20 cellular contexts compared by ENCODE assay signal in the genomic region with DNA sequence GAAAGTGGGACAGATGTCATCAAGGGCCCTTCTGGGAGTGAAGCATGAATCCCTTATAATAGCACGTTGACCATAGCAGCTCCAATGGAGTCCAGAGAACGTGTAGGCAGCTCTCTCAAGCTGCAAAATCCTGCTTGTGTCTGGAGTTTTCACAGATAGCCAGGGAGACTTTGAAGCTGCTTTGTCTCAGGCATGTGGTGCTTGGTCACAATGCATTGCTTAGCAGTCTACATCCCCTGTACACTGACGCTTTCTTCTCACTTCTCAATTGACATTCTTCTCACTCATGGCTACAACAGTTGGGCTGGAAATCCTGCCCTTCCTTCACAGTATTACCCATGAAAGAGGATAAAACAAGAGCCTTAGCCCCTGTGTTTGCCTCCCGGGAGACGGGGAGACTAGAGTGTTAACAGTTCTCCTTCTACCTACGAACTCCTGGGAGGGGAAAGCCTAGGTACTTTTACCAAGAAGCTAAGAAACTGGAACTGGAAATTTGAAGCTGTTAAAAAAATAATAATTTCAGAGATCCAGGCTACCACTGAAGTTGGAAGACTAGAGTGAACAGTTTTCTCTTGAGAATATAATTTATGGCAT. TPM values are rescaled to one million over a fixed set of nuclear protein-coding genes. Genes with fewer than 3 reads are reported as not detected.
A peak's percentile ranks its signal among the peaks of the same experiment; 100 is the strongest.
DNase-seq lines count a peak whose midpoint lies in the region; ATAC-seq, FAIRE-seq and TF ChIP-seq lines count a peak whose summit lies in the region.
"Had no signal": no experiment of that assay in that cellular context is flagged by ENCODE, and none has a peak within 500 bp of the region (broad histone marks: within the 10 kb centered on the region; RNA-seq: fewer than 3 reads in every experiment).

No MANE protein-coding gene starts in this region.

- H3K9me2 ChIP-seq in DOHH2 (replicated peaks; ENCODE audit: control insufficient read depth, low read length) (no peaks in the 10 kb centered on the region), HCT116 (ENCODE audit: insufficient read depth) (no peaks in the 10 kb centered on the region)

- H3K27ac ChIP-seq in DOHH2 (ENCODE audit: low read depth, low read length): no peak overlapping the region
- peak overlapping the region; percentile 58; the same call in 1 of the 2 replicates for H3K27ac ChIP-seq in HCT116 (ENCODE audit: low read depth, low read length)
- H3K27ac ChIP-seq in K562 (ENCODE audit: extremely low read depth, low read depth, low read length): no peak overlapping the region
- no peak overlapping the region for H3K27ac ChIP-seq in trophoblast cell (ENCODE audit: low read depth, low read length)
- H3K27ac ChIP-seq in right cardiac atrium (ENCODE audit: low read length): no peak overlapping the region
- H3K27ac ChIP-seq: thoracic aorta had no signal

- peak overlapping the region; percentile 39 for H2AFZ ChIP-seq in HCT116 (ENCODE audit: low read depth, low read length, poor library complexity, severe bottlenecking)
- H2AFZ ChIP-seq in K562 (ENCODE audit: low read depth, low read length): 0 out of 2 replicates have a peak overlapping the region, but pooled peaks have one; percentile 38
- H2AFZ ChIP-seq in trophoblast cell (ENCODE audit: insufficient read depth, low read length, poor library complexity): no peak overlapping the region

- CTCF ChIA-PET in HCT116 (lab: Charles Lee) (no interaction called here), K562 (lab: Yijun Ruan, JAX; ENCODE audit: low intra/inter-chr PET ratio) (no interaction called here)

- no peak overlapping the region for H2AK5ac ChIP-seq in trophoblast cell (ENCODE audit: low read length)

- H2BK120ac ChIP-seq in trophoblast cell (ENCODE audit: insufficient read depth, low read length, poor library complexity): no peak overlapping the region

- DNase-seq in HCT116 (ENCODE audit: low read depth, low spot score): no peak
- no peak for DNase-seq in K562 (ENCODE audit: extremely low read depth in 1 of 4, low spot score in 3 of 4)
- DNase-seq in trophoblast cell: no peak
- DNase-seq in MG63: no peak
- DNase-seq in kidney tubule cell (ENCODE audit: low spot score): no peak
- no peak for DNase-seq in right cardiac atrium
- DNase-seq: activated CD4-positive, alpha-beta memory T cell treated with anti-CD3 and anti-CD28 coated beads, Interleukin-2, amount 10 ng/mL, durations not matched to agents 7 days and 5 days; activated T-cell treated with anti-CD3 and anti-CD28 coated beads, Interleukin-2, amount 50 U/mL, for 24 hours; AML-193; erythroblast; MV-4-11; NCI-H2029 treated with DMSO at 0.1 percent for 48 hours; NCI-H748 treated with DMSO at 0.1 percent for 48 hours; posterior cingulate gyrus; T-cell had no signal

- no peak overlapping the region for H3K14ac ChIP-seq in trophoblast cell (ENCODE audit: low read length)

- H3K9me3 ChIP-seq in DOHH2 (ENCODE audit: control insufficient read depth, insufficient read depth, low read length) (no peaks in the 10 kb centered on the region), HCT116 (ENCODE audit: control insufficient read depth in 1 of 2, insufficient read depth in 1 of 2, low read depth in 1 of 2, low read length in 2 of 2) (no peaks in the 10 kb centered on the region), K562 (replicated peaks; ENCODE audit: control insufficient read depth, insufficient read depth, low read depth, low read length) (no peaks in the 10 kb centered on the region), trophoblast cell (ENCODE audit: insufficient read depth, low read depth, low read length) (no peaks in the 10 kb centered on the region), MG63 (no peaks in the 10 kb centered on the region), right cardiac atrium (ENCODE audit: control insufficient read depth, low read length) (no peaks in the 10 kb centered on the region)
- H3K9me3 ChIP-seq: HAP-1, thoracic aorta had no signal

- peak overlapping the region; percentile 46 for H3K4me2 ChIP-seq in DOHH2 (ENCODE audit: low read length)
- H3K4me2 ChIP-seq in HCT116 (ENCODE audit: low read length): peak overlapping the region; percentile 59
- H3K4me2 ChIP-seq in K562 (ENCODE audit: insufficient read depth, low read length): no peak overlapping the region
- H3K4me2 ChIP-seq in trophoblast cell (ENCODE audit: low read length): no peak overlapping the region

- no peak for FAIRE-seq in K562 (lab: Jason Lieb, UNC)
- FAIRE-seq: D721Med had no signal

- no peak overlapping the region for H2BK5ac ChIP-seq in trophoblast cell (ENCODE audit: low read depth, low read length, poor library complexity)

- no peak overlapping the region for H4K12ac ChIP-seq in trophoblast cell (ENCODE audit: low read depth, low read length)

- no peak overlapping the region for H4K8ac ChIP-seq in trophoblast cell (ENCODE audit: low read depth, low read length)

- no peak for TF ChIP-seq CTCF in DOHH2 (IDR thresholded peaks at IDR 0.05; ENCODE audit: low read depth, low read length, poor library complexity, severe bottlenecking)
- TF ChIP-seq CTCF in HCT116 (IDR thresholded peaks at IDR 0.05 in 2 of 3, conservative IDR thresholded peaks at IDR 0.05 in 1 of 3; ENCODE audit: borderline replicate concordance in 1 of 3, insufficient read depth in 1 of 3, low read depth in 2 of 3, low read length in 2 of 3): no peak
- TF ChIP-seq CTCF in K562 (IDR thresholded peaks at IDR 0.05 in 2 of 3, conservative IDR thresholded peaks at IDR 0.05 in 1 of 3; ENCODE audit: insufficient read depth in 2 of 3, low read depth in 1 of 3, low read length in 3 of 3): no peak

- no peak for TF ChIP-seq RAD21 in HCT116 (IDR thresholded peaks at IDR 0.05; ENCODE audit: low read depth)
- TF ChIP-seq RAD21 in K562 (CRISPR knock-in tag; conservative IDR thresholded peaks at IDR 0.05 in 1 of 2, IDR thresholded peaks at IDR 0.05 in 1 of 2): no peak

- H3K18ac ChIP-seq in trophoblast cell (ENCODE audit: low read length): no peak overlapping the region

- BruUV-seq in HCT116 (replicated peaks; lab: Mats Ljungman, UMichigan): no TSS peak
- no TSS peak for BruUV-seq in K562 (replicated peaks; lab: Mats Ljungman, UMichigan)

- H2BK12ac ChIP-seq in trophoblast cell (ENCODE audit: low read length): no peak overlapping the region

- POLR2A ChIA-PET in HCT116 (lab: Charles Lee) (no interaction called here), K562 (lab: Yijun Ruan, JAX) (no interaction called here)

- H3K36me3 ChIP-seq in DOHH2 (ENCODE audit: control insufficient read depth, low read length) (no peaks in the 10 kb centered on the region), HCT116 (ENCODE audit: control insufficient read depth in 1 of 2, insufficient read depth in 2 of 2, low read length in 2 of 2) (no peaks in the 10 kb centered on the region), K562 (ENCODE audit: control insufficient read depth, insufficient read depth, low read length) (no peaks in the 10 kb centered on the region), trophoblast cell (ENCODE audit: control insufficient read depth in 1 of 2, insufficient read depth in 2 of 2, low read length in 2 of 2) (no peaks in the 10 kb centered on the region), MG63 (no peaks in the 10 kb centered on the region)
- H3K36me3 ChIP-seq: HAP-1, thoracic aorta had no signal

- intact Hi-C loops in HCT116 (cut with micrococcal nuclease) (no loop called here), K562 (cut with micrococcal nuclease) (no loop called here), right cardiac atrium (cut with DNase I) (no loop called here)

- H3K27me3 ChIP-seq in DOHH2 (ENCODE audit: control insufficient read depth, low read length): no peaks in the 10 kb centered on the region
- no peaks in the 10 kb centered on the region for H3K27me3 ChIP-seq in HCT116 (ENCODE audit: insufficient read depth, low read length)
- H3K27me3 ChIP-seq in K562 (ENCODE audit: control insufficient read depth in 2 of 2, insufficient read depth in 2 of 2, low read length in 2 of 2): no peaks in the 10 kb centered on the region
- no peaks in the 10 kb centered on the region for H3K27me3 ChIP-seq in trophoblast cell (ENCODE audit: insufficient read depth, low read length)
- H3K27me3 ChIP-seq in MG63: no peaks in the 10 kb centered on the region
- no peaks in the 10 kb centered on the region for H3K27me3 ChIP-seq in right cardiac atrium (ENCODE audit: control insufficient read depth, insufficient read depth)

- no peaks in the 10 kb centered on the region for H3K79me2 ChIP-seq in DOHH2 (ENCODE audit: control insufficient read depth, low read length)
- no peaks in the 10 kb centered on the region for H3K79me2 ChIP-seq in HCT116 (ENCODE audit: insufficient read depth, low read length)
- H3K79me2 ChIP-seq in K562 (ENCODE audit: control insufficient read depth, insufficient read depth, low read length): no peaks in the 10 kb centered on the region
- no peaks in the 10 kb centered on the region for H3K79me2 ChIP-seq in trophoblast cell (ENCODE audit: control insufficient read depth, insufficient read depth, low read length, poor library complexity)

- peaks cover 61% of the 10 kb centered on the region for H3K4me1 ChIP-seq in DOHH2 (ENCODE audit: control insufficient read depth, low read length)
- H3K4me1 ChIP-seq in HCT116 (ENCODE audit: control insufficient read depth in 1 of 2, insufficient read depth in 2 of 2, low read length in 2 of 2): peaks cover 28 to 61% of the 10 kb centered on the region in 2 experiments
- no peaks in the 10 kb centered on the region for H3K4me1 ChIP-seq in K562 (replicated peaks in 1 of 2; ENCODE audit: control insufficient read depth in 2 of 2, insufficient read depth in 2 of 2, low read length in 2 of 2)
- H3K4me1 ChIP-seq in trophoblast cell (ENCODE audit: control insufficient read depth in 1 of 2, insufficient read depth in 2 of 2, low read length in 2 of 2): peaks cover 9% of the 10 kb centered on the region in 2 experiments
- no peaks in the 10 kb centered on the region for H3K4me1 ChIP-seq in right cardiac atrium (ENCODE audit: control insufficient read depth, insufficient read depth, low read length)
- H3K4me1 ChIP-seq: HAP-1 had no signal

- H3K4me3 ChIP-seq in DOHH2 (ENCODE audit: low read length) (no peak overlapping the region), HCT116 (replicated peaks in 1 of 2; ENCODE audit: low read depth in 1 of 2, low read length in 2 of 2) (no peak overlapping the region), K562 (no peak overlapping the region), trophoblast cell (ENCODE audit: low read depth, low read length) (no peak overlapping the region), MG63 (no peak overlapping the region), right cardiac atrium (ENCODE audit: low read length) (no peak overlapping the region)
- H3K4me3 ChIP-seq: HAP-1, thoracic aorta had no signal

- TF ChIP-seq EP300 in K562 (IDR thresholded peaks at IDR 0.05; ENCODE audit: low read length): no peak

- H4K20me1 ChIP-seq in DOHH2 (ENCODE audit: control insufficient read depth, insufficient read depth, low read depth, low read length): no peaks in the 10 kb centered on the region
- H4K20me1 ChIP-seq in HCT116 (ENCODE audit: insufficient read depth): no peaks in the 10 kb centered on the region
- no peaks in the 10 kb centered on the region for H4K20me1 ChIP-seq in K562 (replicated peaks; ENCODE audit: control insufficient read depth, insufficient read depth, low read length)

- in situ Hi-C loops in K562 (cut with MboI): no loop called here

- RAD21 ChIA-PET in HCT116 (lab: Charles Lee; ENCODE audit: low non-redundant PET in 1 of 2, low total read pairs in 2 of 2, uncharacterized antibody in 2 of 2, unreplicated experiment in 2 of 2): no interaction called here

- WGBS in K562 (ENCODE audit: insufficient coverage, low coverage, missing lambda C conversion rate): 0% methylated on average over 6 of the region's 6 CpGs
- WGBS in trophoblast cell (ENCODE audit: extremely low coverage, insufficient coverage, insufficient read length): no CpG with 5 or more reads among the region's 6 CpGs
- 69% methylated on average over 6 of the region's 6 CpGs for WGBS in right cardiac atrium

- H3K4ac ChIP-seq in trophoblast cell (ENCODE audit: low read depth, low read length): no peak overlapping the region

- H4K91ac ChIP-seq in trophoblast cell (ENCODE audit: low read depth, low read length): peak overlapping the region; percentile 39

- H3K9ac ChIP-seq in HCT116 (ENCODE audit: low read length): peak overlapping the region; percentile 57
- no peak overlapping the region for H3K9ac ChIP-seq in K562 (ENCODE audit: insufficient read depth in 1 of 2, low read depth in 2 of 2, low read length in 2 of 2)
- no peak overlapping the region for H3K9ac ChIP-seq in trophoblast cell (ENCODE audit: low read length)

- peaks cover 3% of the 10 kb centered on the region for H3K79me1 ChIP-seq in trophoblast cell (ENCODE audit: low read length)

- no peak overlapping the region for H3K23ac ChIP-seq in trophoblast cell (ENCODE audit: low read length)

- ATAC-seq in HCT116: no peak
- peak; percentile 43 for ATAC-seq in K562
- no peak for ATAC-seq in right cardiac atrium
- no peak for ATAC-seq in GM21528 (IDR thresholded peaks at IDR 0.05; ENCODE audit: low FRiP score, unreplicated experiment)
- ATAC-seq: T-cell had no signal

- no peak for TF ChIP-seq POLR2A in HCT116 (IDR thresholded peaks at IDR 0.05; ENCODE audit: borderline replicate concordance, extremely low read depth, insufficient read depth, insufficient read length)
- no peak for TF ChIP-seq POLR2A in K562 (conservative IDR thresholded peaks at IDR 0.05)

- H3K9me1 ChIP-seq in K562 (ENCODE audit: control insufficient read depth, insufficient read depth, low read length): no peaks in the 10 kb centered on the region

- 0 out of 2 replicates have a peak, but pooled peaks cover 3% of the 10 kb centered on the region for H3F3A ChIP-seq in DOHH2 (ENCODE audit: control insufficient read depth, insufficient read depth)

RNA-seq across cellular contexts. Expression of a gene that starts 20.7 kb away (rescaled TPM):
- total RNA-seq in HCT116 (2021; ENCODE audit: unreplicated experiment) (0.61 TPM), K562 (2014; rRNA removed) (not detected in 2 replicates), K562 (2014; rRNA removed; fragmentation: Illumina TruSeq; extraction: Trizol) (not detected in 2 replicates), K562 (2015; rRNA removed; fragmentation: Illumina TruSeq; extraction: Trizol) (not detected in 2 replicates), K562 (2021) (0.13 and 0.31 TPM in 2 replicates), right cardiac atrium (not detected)
- 0.39 and 1.0 TPM in 2 replicates for polyA plus RNA-seq in HCT116 (2012)
- total RNA-seq in K562 (2011; cell fraction: chromatin; rRNA removed; ENCODE audit: low replicate concordance): not detected in 2 replicates
- not detected in 2 replicates for total RNA-seq in K562 (2011; cell fraction: nucleolus; rRNA removed)
- not detected in 2 replicates for total RNA-seq in K562 (2011; cell fraction: nucleoplasm; rRNA removed)
- polyA plus RNA-seq in K562 (2011; rRNA removed) (not detected in 2 replicates), K562 (2014; fragmentation: Illumina TruSeq; extraction: Trizol) (not detected in 2 replicates), K562 (2014; fragmentation: Nextera tagmentation; extraction: Ambion mirVana) (not detected), K562 (2014; rRNA removed) (not detected in 2 replicates), right cardiac atrium (not detected)
- not detected in 2 replicates for polyA plus RNA-seq in K562 (2011; cell fraction: cytosol; rRNA removed)
- polyA plus RNA-seq in K562 (2011; cell fraction: nucleus; rRNA removed): not detected in 2 replicates
- polyA plus RNA-seq in K562 (2012): not detected in 2 replicates
- not detected in 2 replicates for polyA minus RNA-seq in K562 (2011; rRNA and poly(A)+ RNA removed)
- not detected in 2 replicates for polyA minus RNA-seq in K562 (2011; cell fraction: cytosol; rRNA and poly(A)+ RNA removed)
- polyA minus RNA-seq in K562 (2011; cell fraction: nucleus; rRNA and poly(A)+ RNA removed): not detected in 2 replicates
- not detected in 2 replicates for polyA plus RNA-seq in trophoblast cell (2013)
- not detected in 2 replicates for total RNA-seq in MG63 (2014; rRNA removed; shearing (Covaris generic); ENCODE audit: low replicate concordance)
- total RNA-seq: activated CD4-positive, alpha-beta memory T cell treated with anti-CD3 and anti-CD28 coated beads, Interleukin-2, amount 10 ng/mL, durations not matched to agents 7 days and 5 days; thoracic aorta had no signal

Comparison
In these comparisons a context has a peak if more than half of its experiments do, and no peak if none do; other contexts are left out.
1. H3K4me2 ChIP-seq: peak in DOHH2 (single experiment) and HCT116 (single experiment); none in K562 (single experiment) and trophoblast cell (single experiment).